Comparison of ENCODE assay signal across 1 cellular context in genomic region chr6:35728663-35729348, GRCh38.
TF ChIP-seq lines count a peak whose summit lies in the region.

No MANE protein-coding gene starts in this region.

TF ChIP-seq in IMR-90, 13 proteins besides CTCF, POLR2A, EP300 and RAD21:
- TF ChIP-seq FOS (IDR thresholded peaks at IDR 0.05; ENCODE audit: low read depth, low read length) (no peak), MAFK (IDR thresholded peaks at IDR 0.05; ENCODE audit: low read depth, low read length) (no peak), RFX5 (IDR thresholded peaks at IDR 0.05; ENCODE audit: low read depth, low read length) (no peak), CEBPB (IDR thresholded peaks at IDR 0.05; ENCODE audit: low read depth, low read length) (no peak), ELK1 (IDR thresholded peaks at IDR 0.05; ENCODE audit: borderline replicate concordance, low read depth, low read length) (no peak)
